In the genomic region with DNA sequence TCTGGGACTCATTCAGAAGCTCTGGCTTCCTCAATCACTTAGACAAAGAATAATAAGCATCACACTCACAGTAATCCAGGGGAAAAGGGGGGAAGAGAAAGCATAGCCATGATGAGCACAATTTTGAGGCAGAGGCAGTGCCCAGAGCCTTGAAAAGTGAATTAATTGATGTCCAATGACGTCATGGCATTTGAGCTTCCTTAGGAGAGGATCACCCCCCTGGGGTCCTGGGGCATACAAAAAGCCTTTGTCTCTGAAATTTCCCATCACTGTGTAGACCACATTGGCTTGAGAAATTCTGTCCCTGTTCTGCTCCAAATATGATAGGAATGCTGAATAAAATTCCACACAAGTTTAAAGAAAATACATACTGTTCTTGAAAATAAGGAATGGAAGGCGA, we compare ENCODE assay signal across 21 cellular contexts.
DNase-seq lines count a peak whose midpoint lies in the region; ATAC-seq, FAIRE-seq and TF ChIP-seq lines count a peak whose summit lies in the region.
"Had no signal": no experiment of that assay in that cellular context is flagged by ENCODE, and none has a peak within 500 bp of the region (broad histone marks: within the 10 kb centered on the region; RNA-seq: fewer than 3 reads in every experiment).

No MANE protein-coding gene starts in this region.

- no peaks in the 10 kb centered on the region for H3K9me3 ChIP-seq in SJCRH30 (replicated peaks)
- no peaks in the 10 kb centered on the region; the same call in none of the 3 replicates for H3K9me3 ChIP-seq in GM12878 (replicated peaks; ENCODE audit: control insufficient read depth, insufficient read depth, low read length)
- H3K9me3 ChIP-seq in Caco-2: peaks cover 4% of the 10 kb centered on the region; the same call in 1 of the 2 replicates
- H3K9me3 ChIP-seq: BE2C had no signal

- H3K36me3 Mint-ChIP-seq in Caco-2 (ENCODE audit: insufficient read depth, unreplicated experiment): no peaks in the 10 kb centered on the region
- H3K36me3 Mint-ChIP-seq in activated T-helper 1 cell treated with anti-CD3 and anti-CD28 coated beads, Interleukin-12 subunit alpha, Interleukin-12 subunit beta, Interleukin-2, Interleukin-4 antibody, amounts not matched to agents 30 ng/mL and 10 ng/mL and 1 ng/mL, durations not matched to agents 14 hours and 24 hours and 36 hours (ENCODE audit: low read depth): peaks cover 3% of the 10 kb centered on the region

- H3K4me1 Mint-ChIP-seq in Caco-2 (ENCODE audit: low read depth, unreplicated experiment): no peaks in the 10 kb centered on the region
- no peaks in the 10 kb centered on the region for H3K4me1 Mint-ChIP-seq in activated T-helper 1 cell treated with anti-CD3 and anti-CD28 coated beads, Interleukin-12 subunit alpha, Interleukin-12 subunit beta, Interleukin-2, Interleukin-4 antibody, amounts not matched to agents 30 ng/mL and 10 ng/mL and 1 ng/mL, durations not matched to agents 14 hours and 24 hours and 36 hours (ENCODE audit: low read depth)

- H3K4me2 ChIP-seq in GM12878 (ENCODE audit: control insufficient read depth, insufficient read depth): no peak overlapping the region
- H3K4me2 ChIP-seq: PC-9 had no signal

- H3K27ac ChIP-seq in SJCRH30 (no peak overlapping the region; the same call in 1 of the 2 replicates), GM12878 (ENCODE audit: control insufficient read depth, insufficient read depth) (no peak overlapping the region)
- H3K27ac ChIP-seq: GM23248, PC-9 had no signal

- FAIRE-seq in GM12878 (lab: Jason Lieb, UNC): no peak

- no peak for TF ChIP-seq POLR2A in GM12878 (IDR thresholded peaks at IDR 0.05; ENCODE audit: low read depth, low read length)

- no TSS peak for BruUV-seq in GM12878 (replicated peaks; lab: Mats Ljungman, UMichigan)
- no TSS peak for BruUV-seq in Caco-2 (replicated peaks; lab: Mats Ljungman, UMichigan)

- H3K27me3 ChIP-seq in SJCRH30 (no peaks in the 10 kb centered on the region), GM12878 (replicated peaks in 1 of 2; ENCODE audit: control insufficient read depth in 2 of 2, insufficient read depth in 2 of 2, low read length in 1 of 2) (no peaks in the 10 kb centered on the region), Caco-2 (replicated peaks; ENCODE audit: control insufficient read depth, insufficient read depth, low read length) (no peaks in the 10 kb centered on the region)
- H3K27me3 ChIP-seq: BE2C had no signal

- no peaks in the 10 kb centered on the region; the same call in 1 of the 2 replicates for H3K4me1 ChIP-seq in SJCRH30
- no peaks in the 10 kb centered on the region for H3K4me1 ChIP-seq in GM12878 (ENCODE audit: control insufficient read depth, insufficient read depth, low read length)
- no peaks in the 10 kb centered on the region for H3K4me1 ChIP-seq in Caco-2
- H3K4me1 ChIP-seq: BE2C had no signal

- WGBS in GM12878 (ENCODE audit: insufficient coverage, insufficient replicate concordance, low lambda C conversion rate, missing lambda C conversion rate): 0% methylated on average over 2 of the region's 2 CpGs

- H4K20me1 ChIP-seq in GM12878 (ENCODE audit: control insufficient read depth, insufficient read depth): no peaks in the 10 kb centered on the region

- in situ Hi-C loops in GM12878 (cut with MboI): no loop called here

- intact Hi-C loops in GM12878 (cut with micrococcal nuclease; ENCODE audit: unreplicated experiment) (no loop called here), Caco-2 (cut with micrococcal nuclease; ENCODE audit: unreplicated experiment) (no loop called here)
- intact Hi-C loops in activated T-helper 1 cell treated with anti-CD3 and anti-CD28 coated beads, Interleukin-12 subunit alpha, Interleukin-12 subunit beta, Interleukin-2, Interleukin-4 antibody, amounts not matched to agents 30 ng/mL and 10 ng/mL and 1 ng/mL, durations not matched to agents 14 hours and 24 hours and 36 hours (cut with micrococcal nuclease): no loop called here

- no peak overlapping the region for H2AFZ ChIP-seq in GM12878 (ENCODE audit: control insufficient read depth, low read depth, low read length)
- H2AFZ ChIP-seq: GM23248, PC-9 had no signal

- TF ChIP-seq RAD21 in GM12878 (IDR thresholded peaks at IDR 0.05; ENCODE audit: insufficient read depth, low read depth, low read length): no peak

- H3K4me3 ChIP-seq in SJCRH30 (no peak overlapping the region), GM12878 (no peak overlapping the region), Caco-2 (ENCODE audit: low read depth, low read length) (no peak overlapping the region)
- H3K4me3 ChIP-seq: GM23248, PC-9 had no signal

- H3K27me3 Mint-ChIP-seq in Caco-2 (ENCODE audit: insufficient read depth, unreplicated experiment): peaks cover 27% of the 10 kb centered on the region
- peaks cover 14% of the 10 kb centered on the region for H3K27me3 Mint-ChIP-seq in activated T-helper 1 cell treated with anti-CD3 and anti-CD28 coated beads, Interleukin-12 subunit alpha, Interleukin-12 subunit beta, Interleukin-2, Interleukin-4 antibody, amounts not matched to agents 30 ng/mL and 10 ng/mL and 1 ng/mL, durations not matched to agents 14 hours and 24 hours and 36 hours (ENCODE audit: insufficient read depth)

- POLR2A ChIA-PET in GM12878 (lab: Charles Lee): no interaction called here
- POLR2A ChIA-PET in Caco-2 (lab: Charles Lee): no interaction called here

- H3K27ac Mint-ChIP-seq in Caco-2 (ENCODE audit: unreplicated experiment): no peak overlapping the region
- no peak overlapping the region for H3K27ac Mint-ChIP-seq in activated T-helper 1 cell treated with anti-CD3 and anti-CD28 coated beads, Interleukin-12 subunit alpha, Interleukin-12 subunit beta, Interleukin-2, Interleukin-4 antibody, amounts not matched to agents 30 ng/mL and 10 ng/mL and 1 ng/mL, durations not matched to agents 14 hours and 24 hours and 36 hours

- DNase-seq in EH (ENCODE audit: low read depth) (peak; percentile 11), SJCRH30 (peak; percentile 18 to 27), GM12878 (ENCODE audit: low read depth, low spot score) (no peak), iris pigment epithelial cell (ENCODE audit: low read depth) (peak; percentile 4), Caco-2 (no peak)
- no peak for DNase-seq in activated T-helper 1 cell treated with anti-CD3 and anti-CD28 coated beads, Interleukin-12 subunit alpha, Interleukin-12 subunit beta, Interleukin-2, Interleukin-4 antibody, amounts not matched to agents 30 ng/mL and 10 ng/mL and 1 ng/mL, durations not matched to agents 14 hours and 24 hours and 36 hours (ENCODE audit: low spot score)
- DNase-seq: BE2C, DMS153, DND-41, GM23248, H7, KBM-7, MM.1S, NCI-H2029, NCI-H446, NCI-H524 treated with DMSO at 0.1 percent for 48 hours, PC-9, T-helper 1 cell had no signal

- no peak overlapping the region for H3K9ac ChIP-seq in GM12878 (ENCODE audit: control insufficient read depth, insufficient read depth, low read length)
- H3K9ac ChIP-seq: GM23248 had no signal

- H3K36me3 ChIP-seq in SJCRH30: no peaks in the 10 kb centered on the region
- H3K36me3 ChIP-seq in GM12878 (ENCODE audit: control insufficient read depth in 2 of 2, insufficient read depth in 2 of 2, low read length in 1 of 2): no peaks in the 10 kb centered on the region
- H3K36me3 ChIP-seq in Caco-2 (ENCODE audit: control insufficient read depth, insufficient read depth, low read length): no peaks in the 10 kb centered on the region
- H3K36me3 ChIP-seq: BE2C had no signal

- peaks cover 13% of the 10 kb centered on the region for H3K9me3 Mint-ChIP-seq in Caco-2 (ENCODE audit: unreplicated experiment)
- peaks cover 13% of the 10 kb centered on the region for H3K9me3 Mint-ChIP-seq in activated T-helper 1 cell treated with anti-CD3 and anti-CD28 coated beads, Interleukin-12 subunit alpha, Interleukin-12 subunit beta, Interleukin-2, Interleukin-4 antibody, amounts not matched to agents 30 ng/mL and 10 ng/mL and 1 ng/mL, durations not matched to agents 14 hours and 24 hours and 36 hours

- CTCF ChIA-PET in GM12878 (lab: Yijun Ruan, JAX) (no interaction called here), Caco-2 (lab: Charles Lee) (no interaction called here)

- H3K4me3 Mint-ChIP-seq in Caco-2 (ENCODE audit: unreplicated experiment): no peak overlapping the region
- no peak overlapping the region for H3K4me3 Mint-ChIP-seq in activated T-helper 1 cell treated with anti-CD3 and anti-CD28 coated beads, Interleukin-12 subunit alpha, Interleukin-12 subunit beta, Interleukin-2, Interleukin-4 antibody, amounts not matched to agents 30 ng/mL and 10 ng/mL and 1 ng/mL, durations not matched to agents 14 hours and 24 hours and 36 hours

- RAD21 ChIA-PET in GM12878 (lab: Charles Lee; ENCODE audit: unreplicated experiment): no interaction called here

- no peak for TF ChIP-seq CTCF in GM12878 (IDR thresholded peaks at IDR 0.05 in 2 of 3, conservative IDR thresholded peaks at IDR 0.05 in 1 of 3; ENCODE audit: control insufficient read depth in 2 of 3, extremely low read depth in 1 of 3, insufficient read depth in 1 of 3, low read depth in 3 of 3, low read length in 3 of 3)
- TF ChIP-seq CTCF in Caco-2 (IDR thresholded peaks at IDR 0.05; ENCODE audit: insufficient read depth in 1 of 2, low read depth in 1 of 2, low read length in 1 of 2, severe bottlenecking in 1 of 2, unreplicated experiment in 1 of 2): no peak

- H3K79me2 ChIP-seq in GM12878 (ENCODE audit: control insufficient read depth, insufficient read depth, low read length): no peaks in the 10 kb centered on the region

- SMC1A ChIA-PET in GM12878 (lab: Charles Lee; ENCODE audit: uncharacterized antibody, unreplicated experiment): interaction anchor here (1.5 kb wide), 1 partner anchor 81 kb away, joined by 3 read pairs; no protein-coding TSS in a partner anchor

- no peak for TF ChIP-seq EP300 in GM12878 (IDR thresholded peaks at IDR 0.05; ENCODE audit: borderline replicate concordance in 1 of 2, control insufficient read depth in 1 of 2, low read depth in 2 of 2, low read length in 2 of 2)

- ATAC-seq in GM12878 (no peak), GM21526 (IDR thresholded peaks at IDR 0.05; ENCODE audit: low FRiP score, unreplicated experiment) (no peak), HG03045 (IDR thresholded peaks at IDR 0.05; ENCODE audit: unreplicated experiment) (no peak)
- ATAC-seq: Right ventricle myocardium inferior had no signal

TF ChIP-seq in GM12878, 131 proteins besides CTCF, POLR2A, EP300 and RAD21:
- TF ChIP-seq ZNF207 (IDR thresholded peaks at IDR 0.05; ENCODE audit: borderline replicate concordance) (no peak), ATF7 (IDR thresholded peaks at IDR 0.05; ENCODE audit: low read depth) (peak; percentile 49; the same call in 1 of the 2 replicates), POLR2AphosphoS5 (IDR thresholded peaks at IDR 0.05; ENCODE audit: low read length) (no peak), SRF (IDR thresholded peaks at IDR 0.05; ENCODE audit: low read depth in 2 of 2, low read length in 2 of 2) (no peak), JUNB (IDR thresholded peaks at IDR 0.05) (no peak)

Comparison
In these comparisons a context has a peak if more than half of its experiments do, and no peak if none do; other contexts are left out.
1. DNase-seq: peak in EH (single experiment), SJCRH30 (2 of 2) and iris pigment epithelial cell (single experiment); none in GM12878 (single experiment), Caco-2 (0 of 2) and activated T-helper 1 cell treated with anti-CD3 and anti-CD28 coated beads, Interleukin-12 subunit alpha, Interleukin-12 subunit beta, Interleukin-2, Interleukin-4 antibody, amounts not matched to agents 30 ng/mL and 10 ng/mL and 1 ng/mL, durations not matched to agents 14 hours and 24 hours and 36 hours (single experiment).